ENCODE assay signal across 29 cellular contexts in the genomic region with DNA sequence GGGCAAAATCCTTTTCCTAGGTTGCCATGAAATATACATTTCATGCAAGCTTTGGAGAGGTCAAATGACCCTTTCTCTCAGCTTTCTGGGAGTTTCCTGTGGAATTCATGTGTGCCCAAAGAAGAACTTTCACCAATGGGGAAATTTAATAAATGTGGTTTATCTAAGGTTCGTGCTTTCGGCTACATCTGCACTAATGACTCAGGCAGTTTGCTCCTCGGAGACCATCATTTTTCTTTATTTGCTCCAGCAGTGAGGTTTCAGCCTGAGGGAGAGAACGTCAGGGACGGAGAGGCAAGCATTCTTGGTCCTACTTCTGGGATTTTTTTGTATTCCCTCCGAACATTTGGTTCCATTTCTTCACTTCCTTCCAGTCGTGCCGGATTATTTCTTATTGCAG.
A peak's percentile ranks its signal among the peaks of the same experiment; 100 is the strongest.
DNase-seq lines count a peak whose midpoint lies in the region; ATAC-seq and TF ChIP-seq lines count a peak whose summit lies in the region.
"Had no signal": no experiment of that assay in that cellular context is flagged by ENCODE, and none has a peak within 500 bp of the region (broad histone marks: within the 10 kb centered on the region; RNA-seq: fewer than 3 reads in every experiment).

No MANE protein-coding gene starts in this region.

- peaks cover 0 to 99% (median 3%) of the 10 kb centered on the region in 9 donors for H3K36me3 ChIP-seq in heart right ventricle
- H3K36me3 ChIP-seq: prostate gland, thoracic aorta had no signal

- H3K27ac Mint-ChIP-seq in stimulated activated memory B cell treated with anti-CD40 and anti-IgM and Interleukin-4, amounts not matched to agents 10 μg/mL and 1 μg/mL and 100 μg/mL, for 72 hours, result peak overlapping the region; percentile 23

- WGBS in heart right ventricle, 2 donors, result 78% methylated on average over 8 of the region's 8 CpGs

- DNase-seq in Right ventricle myocardium superior (no peak), heart right ventricle (no peak), astrocyte of the spinal cord (ENCODE audit: low read depth, low spot score) (peak; percentile 22), foreskin melanocyte (peak; percentile 86), NCI-H226 (no peak), NCI-H1417 (lab: John Stamatoyannopoulos, UW) (no peak)
- DNase-seq: 8988T; activated CD4-positive, alpha-beta T cell treated with anti-CD3 and anti-CD28 coated beads, Interleukin-2, amount 50 U/mL, for 4 hours; activated naive CD4-positive, alpha-beta T cell treated with anti-CD3 and anti-CD28 coated beads, Interleukin-2, amount 50 U/mL, for 16 hours; AML-193; anterior cingulate cortex; CD4-positive, alpha-beta memory T cell; H9; head of caudate nucleus; kidney; lower lobe of right lung; NCI-H1105 treated with DMSO at 0.1 percent for 48 hours; NCI-H2029; NCI-H2227 treated with DMSO at 0.1 percent for 48 hours; NCI-H69; Peyer's patch; stimulated activated CD4-positive, alpha-beta T cell treated with anti-CD3 and anti-CD28 coated beads, Interleukin-4, amount 100 ng/mL, for 4 hours; stimulated activated naive CD4-positive, alpha-beta T cell treated with Interleukin-2 at 50 U/mL for 16 hours had no signal

- H3K27me3 ChIP-seq in heart right ventricle, result no peaks in the 10 kb centered on the region
- H3K27me3 ChIP-seq: Peyer's patch had no signal

- intact Hi-C loops in Right ventricle myocardium superior (cut with DNase I), result no loop called here
- intact Hi-C loops in heart right ventricle (cut with DNase I), result loop anchor here in 4 of 10 donors (5.0 to 10.0 kb wide), 4 partner anchors 48 to 87 kb away; a partner anchor contains a TSS

- TF ChIP-seq CTCF in heart right ventricle (IDR thresholded peaks at IDR 0.05) (no peak), astrocyte of the spinal cord (IDR thresholded peaks at IDR 0.05; ENCODE audit: low read depth, low read length) (no peak)

- peak overlapping the region in 1 of 10 donors; percentile 8 for H3K27ac ChIP-seq in heart right ventricle
- H3K27ac ChIP-seq: lower lobe of right lung, Peyer's patch, prostate gland, thoracic aorta had no signal

- no peaks in the 10 kb centered on the region for H3K9me3 Mint-ChIP-seq in stimulated activated memory B cell treated with anti-CD40 and anti-IgM and Interleukin-4, amounts not matched to agents 10 μg/mL and 1 μg/mL and 100 μg/mL, for 72 hours
- H3K9me3 Mint-ChIP-seq: central memory CD8-positive, alpha-beta T cell; H9 had no signal

- peaks cover 5 to 65% (median 37%) of the 10 kb centered on the region in 9 donors for H3K4me1 ChIP-seq in heart right ventricle
- H3K4me1 ChIP-seq: Peyer's patch, prostate gland had no signal

- no peaks in the 10 kb centered on the region for H3K27me3 Mint-ChIP-seq in stimulated activated memory B cell treated with anti-CD40 and anti-IgM and Interleukin-4, amounts not matched to agents 10 μg/mL and 1 μg/mL and 100 μg/mL, for 72 hours
- H3K27me3 Mint-ChIP-seq: CD4-positive, alpha-beta memory T cell; central memory CD8-positive, alpha-beta T cell had no signal

- peaks cover 41% of the 10 kb centered on the region for H3K4me1 Mint-ChIP-seq in stimulated activated memory B cell treated with anti-CD40 and anti-IgM and Interleukin-4, amounts not matched to agents 10 μg/mL and 1 μg/mL and 100 μg/mL, for 72 hours

- H3K36me3 Mint-ChIP-seq in stimulated activated memory B cell treated with anti-CD40 and anti-IgM and Interleukin-4, amounts not matched to agents 10 μg/mL and 1 μg/mL and 100 μg/mL, for 72 hours, result peaks cover 78% of the 10 kb centered on the region

- H3K9me3 ChIP-seq in heart right ventricle, result no peaks in the 10 kb centered on the region
- H3K9me3 ChIP-seq: lower lobe of right lung, Peyer's patch, prostate gland, thoracic aorta had no signal

- H3K4me3 Mint-ChIP-seq in stimulated activated memory B cell treated with anti-CD40 and anti-IgM and Interleukin-4, amounts not matched to agents 10 μg/mL and 1 μg/mL and 100 μg/mL, for 72 hours, result no peak overlapping the region
- H3K4me3 Mint-ChIP-seq: CD4-positive, alpha-beta memory T cell; central memory CD8-positive, alpha-beta T cell; H9 had no signal

- H3K4me3 ChIP-seq in heart right ventricle (no peak overlapping the region), astrocyte of the spinal cord (ENCODE audit: low read depth, low read length) (no peak overlapping the region)
- H3K4me3 ChIP-seq: lower lobe of right lung, Peyer's patch, prostate gland, thoracic aorta had no signal

- peak; percentile 32 for ATAC-seq in Right ventricle myocardium superior (ENCODE audit: poor library complexity)
- no peak for ATAC-seq in heart right ventricle
- ATAC-seq in stimulated activated memory B cell treated with anti-CD40 and anti-IgM and Interleukin-4, amounts not matched to agents 10 μg/mL and 1 μg/mL and 100 μg/mL, for 72 hours, result no peak
- ATAC-seq in GM21447 (IDR thresholded peaks at IDR 0.05; ENCODE audit: unreplicated experiment), result no peak
- ATAC-seq: lower lobe of right lung, sciatic nerve had no signal

- in situ Hi-C loops in astrocyte of the spinal cord (cut with HindIII; ENCODE audit: low sequenced_read_pairs), result no loop called here

Comparison
In these comparisons a context has a peak if more than half of its experiments do, and no peak if none do; other contexts are left out.
1. DNase-seq: peak in astrocyte of the spinal cord (single experiment) and foreskin melanocyte (single experiment); none in Right ventricle myocardium superior (single experiment), heart right ventricle (0 of 2), NCI-H226 (single experiment) and NCI-H1417 (0 of 3).